11 cellular contexts compared by ENCODE assay signal in genomic region chr7:134298902-134299683, GRCh38. TPM values are rescaled to one million over a fixed set of nuclear protein-coding genes. Genes with fewer than 3 reads are reported as not detected.
DNase-seq lines count a peak whose midpoint lies in the region; ATAC-seq and TF ChIP-seq lines count a peak whose summit lies in the region.
"Had no signal": no experiment of that assay in that cellular context is flagged by ENCODE, and none has a peak within 500 bp of the region (broad histone marks: within the 10 kb centered on the region; RNA-seq: fewer than 3 reads in every experiment).

No MANE protein-coding gene starts in this region.

- intact Hi-C loops in left ventricle myocardium superior (cut with micrococcal nuclease) (no loop called here), Right ventricle myocardium superior (cut with DNase I) (no loop called here), head of caudate nucleus (cut with DNase I) (loop anchor here (10.0 kb wide), 1 partner anchor 154 kb away; no protein-coding TSS in a partner anchor), upper lobe of right lung (cut with DNase I) (no loop called here)

- H3K4me3 ChIP-seq in upper lobe of right lung = no peak overlapping the region
- H3K4me3 ChIP-seq: uterus had no signal

- peaks cover 49% of the 10 kb centered on the region for H3K36me3 ChIP-seq in upper lobe of right lung
- H3K36me3 ChIP-seq: uterus had no signal

- no peaks in the 10 kb centered on the region for H3K27me3 ChIP-seq in upper lobe of right lung
- H3K27me3 ChIP-seq: uterus had no signal

- H3K27ac ChIP-seq in upper lobe of right lung = no peak overlapping the region
- H3K27ac ChIP-seq: uterus had no signal

- no peaks in the 10 kb centered on the region for H3K9me3 ChIP-seq in upper lobe of right lung
- H3K9me3 ChIP-seq: uterus had no signal

- DNase-seq in left ventricle myocardium superior (peak; percentile 59), Right ventricle myocardium superior (no peak), NCI-H774 (lab: John Stamatoyannopoulos, UW) (peak; percentile 25), head of caudate nucleus (peak; percentile 56 to 94 (median 84)), upper lobe of right lung (no peak), NCI-H748 treated with DMSO at 0.1 percent for 48 hours (lab: John Stamatoyannopoulos, UW) (no peak), AG08395 (ENCODE audit: low spot score) (no peak)
- DNase-seq: activated T-cell treated with anti-CD3 and anti-CD28 coated beads for 4 hours; stimulated activated CD4-positive, alpha-beta T cell treated with anti-CD3 and anti-CD28 coated beads, Interleukin-2, amount 100 ng/mL, for 48 hours had no signal

- ATAC-seq in left ventricle myocardium superior (peak; percentile 45), Right ventricle myocardium superior (ENCODE audit: poor library complexity) (no peak), upper lobe of right lung (peak; percentile 37), GM21737 (IDR thresholded peaks at IDR 0.05; ENCODE audit: unreplicated experiment) (no peak)

- H3K4me1 ChIP-seq in upper lobe of right lung = no peaks in the 10 kb centered on the region
- H3K4me1 ChIP-seq: uterus had no signal

- TF ChIP-seq CTCF in upper lobe of right lung (IDR thresholded peaks at IDR 0.05) = no peak

RNA-seq across cellular contexts. Expression of gene SLC35B4, which starts 17.6 kb away (rescaled TPM):
- total RNA-seq in left ventricle myocardium superior = 4.3 TPM
- 5.8 TPM for total RNA-seq in Right ventricle myocardium superior
- 12.0 TPM for total RNA-seq in upper lobe of right lung

Comparison
In these comparisons a context has a peak if more than half of its experiments do, and no peak if none do; other contexts are left out.
1. ATAC-seq: peak in left ventricle myocardium superior (single experiment) and upper lobe of right lung (single experiment); none in Right ventricle myocardium superior (single experiment) and GM21737 (single experiment).
2. DNase-seq: peak in left ventricle myocardium superior (single experiment), NCI-H774 (single experiment) and head of caudate nucleus (42 of 42); none in Right ventricle myocardium superior (single experiment), upper lobe of right lung (single experiment), NCI-H748 treated with DMSO at 0.1 percent for 48 hours (single experiment) and AG08395 (single experiment).